Comparison of ENCODE assay signal across 23 cellular contexts in genomic region chr7:107441576-107442422, GRCh38. TPM values are rescaled to one million over a fixed set of nuclear protein-coding genes. Genes with fewer than 3 reads are reported as not detected.
"Had no signal": no experiment of that assay in that cellular context is flagged by ENCODE, and none has a peak within 500 bp of the region (broad histone marks: within the 10 kb centered on the region; RNA-seq: fewer than 3 reads in every experiment).

No MANE protein-coding gene starts in this region.

- H3K9me3 Mint-ChIP-seq: nephron; stimulated activated naive CD8-positive, alpha-beta T cell treated with anti-CD3 and anti-CD28 coated beads, Interleukin-15, amount 100 ng/mL, for 72 hours had no signal

- FAIRE-seq: endothelial cell of umbilical vein, TTC549 had no signal

- H3K4me1 Mint-ChIP-seq: mesothelial cell of epicardium, nephron had no signal

- H3K27me3 Mint-ChIP-seq: dendritic cell treated with granulocyte-macrophage colony-stimulating factor and Interleukin-4, amounts not matched to agents 40 ng/mL and 50 ng/mL, for 4 days; stimulated activated naive CD8-positive, alpha-beta T cell treated with anti-CD3 and anti-CD28 coated beads, Interleukin-15, amount 100 ng/mL, for 72 hours had no signal

- H3K27ac Mint-ChIP-seq: activated T-cell treated with anti-CD3 and anti-CD28 coated beads, Interleukin-2, amount 50 U/mL, for 72 hours; dendritic cell treated with granulocyte-macrophage colony-stimulating factor and Interleukin-4, amounts not matched to agents 40 ng/mL and 50 ng/mL, for 4 days; mesothelial cell of epicardium; nephron; stimulated activated naive CD8-positive, alpha-beta T cell treated with anti-CD3 and anti-CD28 coated beads, Interleukin-15, amount 100 ng/mL, for 72 hours; T-helper 2 cell treated with Interferon-gamma antibody and Interleukin-4, amounts not matched to agents 5 μg/mL and 100 μg/mL, for 36 hours had no signal

- H3K36me3 ChIP-seq: cardiac muscle cell, esophagus muscularis mucosa had no signal

- H3K4me3 ChIP-seq: cardiac muscle cell, esophagus muscularis mucosa, lung had no signal

- H3K4me3 Mint-ChIP-seq: activated T-cell treated with anti-CD3 and anti-CD28 coated beads, Interleukin-2, amount 50 U/mL, for 72 hours; dendritic cell treated with granulocyte-macrophage colony-stimulating factor and Interleukin-4, amounts not matched to agents 40 ng/mL and 50 ng/mL, for 4 days; mesothelial cell of epicardium; nephron; stimulated activated naive CD8-positive, alpha-beta T cell treated with anti-CD3 and anti-CD28 coated beads, Interleukin-15, amount 100 ng/mL, for 72 hours; T-helper 2 cell treated with Interferon-gamma antibody and Interleukin-4, amounts not matched to agents 5 μg/mL and 100 μg/mL, for 36 hours had no signal

- H3K27me3 ChIP-seq: cardiac muscle cell, esophagus muscularis mucosa, foreskin keratinocyte had no signal

- H3K27ac ChIP-seq: cardiac muscle cell, esophagus muscularis mucosa, foreskin keratinocyte had no signal

- DNase-seq: activated CD4-positive, alpha-beta T cell treated with anti-CD3 and anti-CD28 coated beads, Interleukin-2, amount 50 U/mL, for 4 hours; activated effector memory CD4-positive, alpha-beta T cell treated with anti-CD3 and anti-CD28 coated beads, Interleukin-2, amount 50 U/mL, for 16 hours; activated T-cell treated with anti-CD3 and anti-CD28 coated beads, Interleukin-2, amount 50 U/mL, for 72 hours; effector CD8-positive, alpha-beta T cell; foreskin keratinocyte; hippocampal formation; islet precursor cell; left colon; stimulated activated CD4-positive, alpha-beta T cell treated with anti-CD3 and anti-CD28 coated beads, Interleukin-4, amount 100 ng/mL, for 1 hour; stimulated activated naive CD8-positive, alpha-beta T cell treated with anti-CD3 and anti-CD28 coated beads, Interleukin-15, amount 100 ng/mL, for 72 hours; trophoblast cell had no signal

- ATAC-seq: activated naive CD4-positive, alpha-beta T cell treated with anti-CD3 and anti-CD28 coated beads, Interleukin-2, amount 50 U/mL, for 72 hours; activated T-cell treated with anti-CD3 and anti-CD28 coated beads, Interleukin-2, amount 50 U/mL, for 72 hours; foreskin keratinocyte; left colon; stimulated activated naive CD8-positive, alpha-beta T cell treated with anti-CD3 and anti-CD28 coated beads, Interleukin-15, amount 100 ng/mL, for 72 hours had no signal

- H3K9me3 ChIP-seq: esophagus muscularis mucosa had no signal

RNA-seq across cellular contexts. Expression of gene GPR22, which starts 28.1 kb away (rescaled TPM):
- total RNA-seq: activated CD8-positive, alpha-beta memory T cell treated with anti-CD3 and anti-CD28 coated beads for 36 hours; activated naive CD4-positive, alpha-beta T cell treated with anti-CD3 and anti-CD28 coated beads, Interleukin-2, amount 50 U/mL, for 72 hours; activated T-cell treated with anti-CD3 and anti-CD28 coated beads, Interleukin-2, amount 50 U/mL, for 72 hours; chondrocyte; endothelial cell of umbilical vein; foreskin keratinocyte; left colon; lung; mesothelial cell of epicardium had no signal
- polyA plus RNA-seq: endothelial cell of umbilical vein, foreskin keratinocyte, lung had no signal
